In genomic region chr13:26476111-26476743, GRCh38 we compare ENCODE assay signal across 10 cellular contexts.
DNase-seq lines count a peak whose midpoint lies in the region; ATAC-seq and TF ChIP-seq lines count a peak whose summit lies in the region.
"Had no signal": no experiment of that assay in that cellular context is flagged by ENCODE, and none has a peak within 500 bp of the region (broad histone marks: within the 10 kb centered on the region; RNA-seq: fewer than 3 reads in every experiment).

No MANE protein-coding gene starts in this region.

- H3K27me3 ChIP-seq in right lobe of liver (no peaks in the 10 kb centered on the region), thyroid gland (no peaks in the 10 kb centered on the region)
- H3K27me3 ChIP-seq: gastroesophageal sphincter had no signal

- no peak overlapping the region for H3K4me3 Mint-ChIP-seq in activated CD8-positive, alpha-beta memory T cell treated with anti-CD3 and anti-CD28 coated beads, Interleukin-2, amount 10 ng/mL, durations not matched to agents 7 days and 5 days

- TF ChIP-seq POLR2A in right lobe of liver (IDR thresholded peaks at IDR 0.05): no peak
- no peak for TF ChIP-seq POLR2A in thyroid gland (IDR thresholded peaks at IDR 0.05)

- no peaks in the 10 kb centered on the region for H3K36me3 Mint-ChIP-seq in activated CD8-positive, alpha-beta memory T cell treated with anti-CD3 and anti-CD28 coated beads, Interleukin-2, amount 10 ng/mL, durations not matched to agents 7 days and 5 days

- peak overlapping the region in 1 of 3 donors; percentile 16 for H3K27ac ChIP-seq in right lobe of liver
- peak overlapping the region in 1 of 3 donors; percentile 26 for H3K27ac ChIP-seq in thyroid gland

- no peak for DNase-seq in activated CD8-positive, alpha-beta memory T cell treated with anti-CD3 and anti-CD28 coated beads, Interleukin-2, amount 10 ng/mL, durations not matched to agents 7 days and 5 days
- no peak for DNase-seq in activated CD8-positive, alpha-beta memory T cell treated with anti-CD3 and anti-CD28 coated beads for 24 hours
- DNase-seq in dermis blood vessel endothelial cell (peak; percentile 24), right lobe of liver (peak in 1 of 3 donors; percentile 50), thyroid gland (peak; percentile 29 to 48), posterior cingulate gyrus (no peak), kidney tubule cell (ENCODE audit: low spot score) (no peak)
- DNase-seq: NCI-H510A treated with DMSO at 0.1 percent for 48 hours had no signal

- no CpG with 5 or more reads among the region's 20 CpGs for WGBS in right lobe of liver (ENCODE audit: insufficient coverage, low coverage, low lambda C conversion rate, missing lambda C conversion rate)
- 17 to 18% methylated on average over 6 to 13 of the region's 20 CpGs for WGBS in thyroid gland, 2 donors

- H3K27ac Mint-ChIP-seq in activated CD8-positive, alpha-beta memory T cell treated with anti-CD3 and anti-CD28 coated beads, Interleukin-2, amount 10 ng/mL, durations not matched to agents 7 days and 5 days: no peak overlapping the region

- CTCF ChIA-PET in activated CD8-positive, alpha-beta memory T cell treated with anti-CD3 and anti-CD28 coated beads, Interleukin-2, amount 10 ng/mL, durations not matched to agents 7 days and 5 days (lab: Charles Lee): interaction anchor here (1.0 to 1.9 kb wide), 2 partner anchors 17 to 222 kb away, joined by 3 to 4 read pairs; no protein-coding TSS in a partner anchor

- intact Hi-C loops in right lobe of liver (cut with DNase I) (no loop called here), thyroid gland (cut with DNase I) (no loop called here), posterior cingulate gyrus (cut with DNase I) (no loop called here)

- TF ChIP-seq CTCF in right lobe of liver (IDR thresholded peaks at IDR 0.05) (no peak), thyroid gland (IDR thresholded peaks at IDR 0.05) (no peak)

- no peaks in the 10 kb centered on the region for H3K9me3 Mint-ChIP-seq in activated CD8-positive, alpha-beta memory T cell treated with anti-CD3 and anti-CD28 coated beads, Interleukin-2, amount 10 ng/mL, durations not matched to agents 7 days and 5 days (ENCODE audit: low read depth)

- H3K9me3 ChIP-seq in right lobe of liver: no peaks in the 10 kb centered on the region
- no peaks in the 10 kb centered on the region for H3K9me3 ChIP-seq in thyroid gland
- H3K9me3 ChIP-seq: gastroesophageal sphincter had no signal

- H3K4me3 ChIP-seq in right lobe of liver (peak overlapping the region in 1 of 3 donors; percentile 32), thyroid gland (replicated peaks in 1 of 3) (no peak overlapping the region)

- H3K36me3 ChIP-seq in right lobe of liver: no peaks in the 10 kb centered on the region
- H3K36me3 ChIP-seq in thyroid gland: no peaks in the 10 kb centered on the region
- H3K36me3 ChIP-seq: gastroesophageal sphincter had no signal

- H3K4me1 ChIP-seq in right lobe of liver: no peaks in the 10 kb centered on the region
- H3K4me1 ChIP-seq in thyroid gland: no peaks in the 10 kb centered on the region

- H3K4me1 Mint-ChIP-seq in activated CD8-positive, alpha-beta memory T cell treated with anti-CD3 and anti-CD28 coated beads, Interleukin-2, amount 10 ng/mL, durations not matched to agents 7 days and 5 days: peaks cover 11% of the 10 kb centered on the region

- H3K27me3 Mint-ChIP-seq in activated CD8-positive, alpha-beta memory T cell treated with anti-CD3 and anti-CD28 coated beads, Interleukin-2, amount 10 ng/mL, durations not matched to agents 7 days and 5 days: no peaks in the 10 kb centered on the region

- peak; percentile 47 for ATAC-seq in activated CD8-positive, alpha-beta memory T cell treated with anti-CD3 and anti-CD28 coated beads, Interleukin-2, amount 10 ng/mL, durations not matched to agents 7 days and 5 days
- ATAC-seq in right lobe of liver (peak in 3 of 4 donors; percentile 75 to 88 (median 78)), HG03095 (IDR thresholded peaks at IDR 0.05; ENCODE audit: unreplicated experiment) (no peak)
- ATAC-seq: gastroesophageal sphincter had no signal

Comparison
In these comparisons a context has a peak if more than half of its experiments do, and no peak if none do; other contexts are left out.
1. DNase-seq: peak in dermis blood vessel endothelial cell (single experiment) and thyroid gland (2 of 2); none in activated CD8-positive, alpha-beta memory T cell treated with anti-CD3 and anti-CD28 coated beads, Interleukin-2, amount 10 ng/mL, durations not matched to agents 7 days and 5 days (single experiment), activated CD8-positive, alpha-beta memory T cell treated with anti-CD3 and anti-CD28 coated beads for 24 hours (single experiment), posterior cingulate gyrus (0 of 10) and kidney tubule cell (single experiment).